In the genomic region with DNA sequence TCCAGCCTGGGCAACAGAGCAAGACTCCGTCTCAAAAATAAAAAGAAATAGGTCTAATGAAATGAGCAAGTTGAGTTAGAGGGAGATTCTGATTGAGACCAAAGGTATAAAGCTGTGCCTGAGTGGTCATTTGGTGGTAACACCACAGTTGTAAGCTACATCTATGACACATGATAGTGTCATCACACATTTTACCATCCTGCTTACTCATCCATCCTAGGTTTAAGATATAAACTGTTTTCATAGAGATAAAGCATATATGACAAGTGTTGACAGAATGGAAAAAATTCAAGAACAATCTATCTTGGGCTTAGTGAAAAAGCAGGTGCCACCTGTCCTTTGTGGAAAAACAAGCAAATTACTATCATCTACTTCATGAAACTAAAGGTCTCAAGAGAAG, we compare ENCODE assay signal across 13 cellular contexts. TPM values are rescaled to one million over a fixed set of nuclear protein-coding genes. Genes with fewer than 3 reads are reported as not detected.
DNase-seq lines count a peak whose midpoint lies in the region; ATAC-seq and TF ChIP-seq lines count a peak whose summit lies in the region.
"Had no signal": no experiment of that assay in that cellular context is flagged by ENCODE, and none has a peak within 500 bp of the region (broad histone marks: within the 10 kb centered on the region; RNA-seq: fewer than 3 reads in every experiment).

No MANE protein-coding gene starts in this region.

- no peak overlapping the region for H3K4ac ChIP-seq in mesenchymal stem cell (ENCODE audit: low read depth in 1 of 2, low read length in 2 of 2)

- no peak overlapping the region for H3K4me3 ChIP-seq in mesenchymal stem cell (ENCODE audit: insufficient read depth in 1 of 2, low read depth in 1 of 2, low read length in 2 of 2)
- H3K4me3 ChIP-seq in BE2C (ENCODE audit: low read depth, low read length): no peak overlapping the region
- H3K4me3 ChIP-seq in Peyer's patch: no peak overlapping the region
- H3K4me3 ChIP-seq: gastrocnemius medialis had no signal

- H3K27me3 Mint-ChIP-seq in activated CD8-positive, alpha-beta memory T cell treated with anti-CD3 and anti-CD28 coated beads, Interleukin-2, amount 10 ng/mL, durations not matched to agents 7 days and 5 days: no peaks in the 10 kb centered on the region
- no peaks in the 10 kb centered on the region for H3K27me3 Mint-ChIP-seq in activated T-helper 2 cell treated with anti-CD3 and anti-CD28 coated beads, Interferon-gamma antibody, Interleukin-2, Interleukin-4, amounts not matched to agents 10 μg/mL and 5 μg/mL and 100 μg/mL, durations not matched to agents 14 hours and 24 hours and 36 hours (ENCODE audit: low read depth)

- no peak for TF ChIP-seq POLR2A in Peyer's patch (IDR thresholded peaks at IDR 0.05)

- H3K9me3 Mint-ChIP-seq in activated CD8-positive, alpha-beta memory T cell treated with anti-CD3 and anti-CD28 coated beads, Interleukin-2, amount 10 ng/mL, durations not matched to agents 7 days and 5 days (ENCODE audit: low read depth): no peaks in the 10 kb centered on the region
- no peaks in the 10 kb centered on the region for H3K9me3 Mint-ChIP-seq in activated T-helper 2 cell treated with anti-CD3 and anti-CD28 coated beads, Interferon-gamma antibody, Interleukin-2, Interleukin-4, amounts not matched to agents 10 μg/mL and 5 μg/mL and 100 μg/mL, durations not matched to agents 14 hours and 24 hours and 36 hours

- H3K36me3 ChIP-seq in mesenchymal stem cell (ENCODE audit: control insufficient read depth in 1 of 2, insufficient read depth in 2 of 2, low read depth in 1 of 2, low read length in 2 of 2) (peaks cover 50 to 74% of the 10 kb centered on the region in 2 experiments), BE2C (peaks cover 79% of the 10 kb centered on the region), Peyer's patch (peaks cover 0 to 81% (median 4%) of the 10 kb centered on the region in 3 donors)

- H3K9me3 ChIP-seq in mesenchymal stem cell (ENCODE audit: control insufficient read depth, low read length): no peaks in the 10 kb centered on the region
- no peaks in the 10 kb centered on the region for H3K9me3 ChIP-seq in BE2C
- H3K9me3 ChIP-seq in Peyer's patch: no peaks in the 10 kb centered on the region
- H3K9me3 ChIP-seq: gastrocnemius medialis had no signal

- no peak overlapping the region for H3K27ac ChIP-seq in mesenchymal stem cell (ENCODE audit: low read length, poor library complexity, severe bottlenecking)
- no peak overlapping the region for H3K27ac ChIP-seq in Peyer's patch

- H2AFZ ChIP-seq in mesenchymal stem cell (ENCODE audit: low read depth, low read length): no peak overlapping the region

- H2BK15ac ChIP-seq in mesenchymal stem cell (ENCODE audit: low read depth, poor library complexity, severe bottlenecking): no peak overlapping the region

- no peak for DNase-seq in activated CD8-positive, alpha-beta memory T cell treated with anti-CD3 and anti-CD28 coated beads, Interleukin-2, amount 10 ng/mL, durations not matched to agents 7 days and 5 days
- DNase-seq in activated CD8-positive, alpha-beta memory T cell treated with anti-CD3 and anti-CD28 coated beads for 24 hours: no peak
- DNase-seq in HS-5 (ENCODE audit: low read depth) (peak; percentile 69), mesenchymal stem cell (peak; percentile 50), BE2C (no peak), Peyer's patch (no peak)
- no peak for DNase-seq in activated T-helper 2 cell treated with anti-CD3 and anti-CD28 coated beads, Interferon-gamma antibody, Interleukin-2, Interleukin-4, amounts not matched to agents 10 μg/mL and 5 μg/mL and 100 μg/mL, durations not matched to agents 14 hours and 24 hours and 36 hours (ENCODE audit: low spot score)
- DNase-seq: activated CD4-positive, alpha-beta T cell treated with anti-CD3 and anti-CD28 coated beads, Interleukin-2, amount 50 U/mL, for 48 hours; amniotic stem cell; gastrocnemius medialis; MM.1S had no signal

- intact Hi-C loops in activated T-helper 2 cell treated with anti-CD3 and anti-CD28 coated beads, Interferon-gamma antibody, Interleukin-2, Interleukin-4, amounts not matched to agents 10 μg/mL and 5 μg/mL and 100 μg/mL, durations not matched to agents 14 hours and 24 hours and 36 hours (cut with micrococcal nuclease): no loop called here

- no peak overlapping the region for H2BK5ac ChIP-seq in mesenchymal stem cell (ENCODE audit: low read depth, low read length, poor library complexity, severe bottlenecking)

- H4K91ac ChIP-seq in mesenchymal stem cell (ENCODE audit: low read length): no peak overlapping the region

- H3K4me3 Mint-ChIP-seq in activated CD8-positive, alpha-beta memory T cell treated with anti-CD3 and anti-CD28 coated beads, Interleukin-2, amount 10 ng/mL, durations not matched to agents 7 days and 5 days: no peak overlapping the region
- no peak overlapping the region for H3K4me3 Mint-ChIP-seq in activated T-helper 2 cell treated with anti-CD3 and anti-CD28 coated beads, Interferon-gamma antibody, Interleukin-2, Interleukin-4, amounts not matched to agents 10 μg/mL and 5 μg/mL and 100 μg/mL, durations not matched to agents 14 hours and 24 hours and 36 hours (ENCODE audit: low read depth)

- H3K18ac ChIP-seq in mesenchymal stem cell (ENCODE audit: low read depth in 1 of 2, low read length in 2 of 2): no peak overlapping the region

- H4K8ac ChIP-seq in mesenchymal stem cell (ENCODE audit: low read length): no peak overlapping the region

- H3K23ac ChIP-seq in mesenchymal stem cell (ENCODE audit: low read length in 2 of 2): no peak overlapping the region

- no peak overlapping the region for H3K4me2 ChIP-seq in mesenchymal stem cell (ENCODE audit: low read length, poor library complexity, severe bottlenecking)

- 89% methylated on average over 1 of the region's 1 CpG for WGBS in mesenchymal stem cell

- peaks cover 31% of the 10 kb centered on the region for H3K4me1 Mint-ChIP-seq in activated CD8-positive, alpha-beta memory T cell treated with anti-CD3 and anti-CD28 coated beads, Interleukin-2, amount 10 ng/mL, durations not matched to agents 7 days and 5 days
- H3K4me1 Mint-ChIP-seq in activated T-helper 2 cell treated with anti-CD3 and anti-CD28 coated beads, Interferon-gamma antibody, Interleukin-2, Interleukin-4, amounts not matched to agents 10 μg/mL and 5 μg/mL and 100 μg/mL, durations not matched to agents 14 hours and 24 hours and 36 hours (ENCODE audit: low read depth): peaks cover 32% of the 10 kb centered on the region

- ATAC-seq in activated CD8-positive, alpha-beta memory T cell treated with anti-CD3 and anti-CD28 coated beads, Interleukin-2, amount 10 ng/mL, durations not matched to agents 7 days and 5 days: no peak
- ATAC-seq in HG02642 (IDR thresholded peaks at IDR 0.05; ENCODE audit: poor library complexity, unreplicated experiment): no peak
- ATAC-seq: gastrocnemius medialis had no signal

- H3K27ac Mint-ChIP-seq in activated CD8-positive, alpha-beta memory T cell treated with anti-CD3 and anti-CD28 coated beads, Interleukin-2, amount 10 ng/mL, durations not matched to agents 7 days and 5 days: peak overlapping the region; percentile 26
- peak overlapping the region; percentile 86 for H3K27ac Mint-ChIP-seq in activated T-helper 2 cell treated with anti-CD3 and anti-CD28 coated beads, Interferon-gamma antibody, Interleukin-2, Interleukin-4, amounts not matched to agents 10 μg/mL and 5 μg/mL and 100 μg/mL, durations not matched to agents 14 hours and 24 hours and 36 hours

- H2BK120ac ChIP-seq in mesenchymal stem cell (ENCODE audit: low read depth, low read length): no peak overlapping the region

- no peak overlapping the region for H2BK12ac ChIP-seq in mesenchymal stem cell (ENCODE audit: low read length in 2 of 2)

- CTCF ChIA-PET in activated CD8-positive, alpha-beta memory T cell treated with anti-CD3 and anti-CD28 coated beads, Interleukin-2, amount 10 ng/mL, durations not matched to agents 7 days and 5 days (lab: Charles Lee): interaction anchor here (0.8 kb wide), 1 partner anchor 14 kb away, joined by 4 read pairs; no protein-coding TSS in a partner anchor

- H2AK5ac ChIP-seq in mesenchymal stem cell (ENCODE audit: low read length, severe bottlenecking): no peak overlapping the region

- peaks cover 21% of the 10 kb centered on the region for H3K79me1 ChIP-seq in mesenchymal stem cell (replicated peaks; ENCODE audit: low read length, poor library complexity, severe bottlenecking)

- H3K27me3 ChIP-seq in mesenchymal stem cell (ENCODE audit: control insufficient read depth in 1 of 2, insufficient read depth in 1 of 2, low read length in 2 of 2) (no peaks in the 10 kb centered on the region), BE2C (no peaks in the 10 kb centered on the region), Peyer's patch (no peaks in the 10 kb centered on the region)
- H3K27me3 ChIP-seq: gastrocnemius medialis had no signal

- H3K9ac ChIP-seq in mesenchymal stem cell (ENCODE audit: low read length): peak overlapping the region; percentile 36

- H3K14ac ChIP-seq in mesenchymal stem cell (ENCODE audit: low read length in 2 of 2): no peak overlapping the region

- TF ChIP-seq CTCF in BE2C (IDR thresholded peaks at IDR 0.05; ENCODE audit: low read depth, low read length) (no peak), Peyer's patch (IDR thresholded peaks at IDR 0.05) (no peak)

- H3K36me3 Mint-ChIP-seq in activated CD8-positive, alpha-beta memory T cell treated with anti-CD3 and anti-CD28 coated beads, Interleukin-2, amount 10 ng/mL, durations not matched to agents 7 days and 5 days: peaks cover 46% of the 10 kb centered on the region
- H3K36me3 Mint-ChIP-seq in activated T-helper 2 cell treated with anti-CD3 and anti-CD28 coated beads, Interferon-gamma antibody, Interleukin-2, Interleukin-4, amounts not matched to agents 10 μg/mL and 5 μg/mL and 100 μg/mL, durations not matched to agents 14 hours and 24 hours and 36 hours (ENCODE audit: low read depth): peaks cover 77% of the 10 kb centered on the region

- H3K4me1 ChIP-seq in mesenchymal stem cell (ENCODE audit: control insufficient read depth, insufficient read depth, low read depth, low read length) (peaks cover 3% of the 10 kb centered on the region), BE2C (no peaks in the 10 kb centered on the region), Peyer's patch (peaks cover 0 to 8% (median under 1%) of the 10 kb centered on the region in 4 donors)

RNA-seq across cellular contexts. Expression of gene CFAP141, which starts 7.1 kb away (rescaled TPM):
- total RNA-seq in activated CD8-positive, alpha-beta memory T cell treated with anti-CD3 and anti-CD28 coated beads, Interleukin-2, amount 10 ng/mL, durations not matched to agents 7 days and 5 days: not detected
- total RNA-seq in activated T-helper 2 cell treated with anti-CD3 and anti-CD28 coated beads, Interferon-gamma antibody, Interleukin-2, Interleukin-4, amounts not matched to agents 10 μg/mL and 5 μg/mL and 100 μg/mL, durations not matched to agents 14 hours and 24 hours and 36 hours: not detected in 2 replicates
- polyA plus RNA-seq in mesenchymal stem cell (2013, experiment 1 of 2): not detected
- not detected for polyA plus RNA-seq in mesenchymal stem cell (2013, experiment 2 of 2)
- polyA plus RNA-seq in BE2C (2012; ENCODE audit: insufficient read depth, insufficient read length, low read depth): not detected
- total RNA-seq in Peyer's patch: not detected
- total RNA-seq: gastrocnemius medialis, posterior vena cava had no signal

RNA-seq across cellular contexts. Expression of gene UBAP2L, which starts 7.5 kb away (rescaled TPM):
- 100 to 1,000 TPM; 162 to 201 TPM for total RNA-seq in activated CD8-positive, alpha-beta memory T cell treated with anti-CD3 and anti-CD28 coated beads, Interleukin-2, amount 10 ng/mL, durations not matched to agents 7 days and 5 days
- total RNA-seq in activated T-helper 2 cell treated with anti-CD3 and anti-CD28 coated beads, Interferon-gamma antibody, Interleukin-2, Interleukin-4, amounts not matched to agents 10 μg/mL and 5 μg/mL and 100 μg/mL, durations not matched to agents 14 hours and 24 hours and 36 hours: 259 and 263 TPM in 2 replicates
- 174 TPM for polyA plus RNA-seq in mesenchymal stem cell (2013, experiment 1 of 2)
- polyA plus RNA-seq in mesenchymal stem cell (2013, experiment 2 of 2): 166 TPM
- polyA plus RNA-seq in BE2C (2012; ENCODE audit: insufficient read depth, insufficient read length, low read depth): 165 TPM
- total RNA-seq in Peyer's patch: 100 to 1,000 TPM in 1 of 4 donors, 10 to 100 TPM in 3; 48.9 to 169 (median 71.2) TPM

RNA-seq across cellular contexts. Expression of gene TPM3, which starts 21.4 kb away (rescaled TPM):
- 100 to 1,000 TPM; 678 to 780 TPM for total RNA-seq in activated CD8-positive, alpha-beta memory T cell treated with anti-CD3 and anti-CD28 coated beads, Interleukin-2, amount 10 ng/mL, durations not matched to agents 7 days and 5 days
- total RNA-seq in activated T-helper 2 cell treated with anti-CD3 and anti-CD28 coated beads, Interferon-gamma antibody, Interleukin-2, Interleukin-4, amounts not matched to agents 10 μg/mL and 5 μg/mL and 100 μg/mL, durations not matched to agents 14 hours and 24 hours and 36 hours: 696 and 759 TPM in 2 replicates
- polyA plus RNA-seq in mesenchymal stem cell (2013, experiment 1 of 2): 332 TPM
- 336 TPM for polyA plus RNA-seq in mesenchymal stem cell (2013, experiment 2 of 2)
- polyA plus RNA-seq in BE2C (2012; ENCODE audit: insufficient read depth, insufficient read length, low read depth): 577 TPM
- total RNA-seq in Peyer's patch: 100 to 1,000 TPM; 200 to 451 (median 280) TPM

RNA-seq across cellular contexts. Expression of gene NUP210L, which starts 58.4 kb away (rescaled TPM):
- total RNA-seq in activated CD8-positive, alpha-beta memory T cell treated with anti-CD3 and anti-CD28 coated beads, Interleukin-2, amount 10 ng/mL, durations not matched to agents 7 days and 5 days: under 1 TPM in 1 of 2 experiments, not detected in 1; 0.09 TPM
- 0.05 and 0.07 TPM in 2 replicates for total RNA-seq in activated T-helper 2 cell treated with anti-CD3 and anti-CD28 coated beads, Interferon-gamma antibody, Interleukin-2, Interleukin-4, amounts not matched to agents 10 μg/mL and 5 μg/mL and 100 μg/mL, durations not matched to agents 14 hours and 24 hours and 36 hours
- 0.01 TPM for polyA plus RNA-seq in mesenchymal stem cell (2013, experiment 1 of 2)
- polyA plus RNA-seq in mesenchymal stem cell (2013, experiment 2 of 2): 0.01 TPM
- not detected for polyA plus RNA-seq in BE2C (2012; ENCODE audit: insufficient read depth, insufficient read length, low read depth)
- under 1 TPM in 1 of 4 donors, not detected in 3; 0.18 TPM for total RNA-seq in Peyer's patch

RNA-seq across cellular contexts. Expression of gene HAX1, which starts 59.2 kb away (rescaled TPM):
- total RNA-seq in activated CD8-positive, alpha-beta memory T cell treated with anti-CD3 and anti-CD28 coated beads, Interleukin-2, amount 10 ng/mL, durations not matched to agents 7 days and 5 days: 100 to 1,000 TPM; 104 to 123 TPM
- 112 and 113 TPM in 2 replicates for total RNA-seq in activated T-helper 2 cell treated with anti-CD3 and anti-CD28 coated beads, Interferon-gamma antibody, Interleukin-2, Interleukin-4, amounts not matched to agents 10 μg/mL and 5 μg/mL and 100 μg/mL, durations not matched to agents 14 hours and 24 hours and 36 hours
- polyA plus RNA-seq in mesenchymal stem cell (2013, experiment 1 of 2): 83.7 TPM
- polyA plus RNA-seq in mesenchymal stem cell (2013, experiment 2 of 2): 81.9 TPM
- 187 TPM for polyA plus RNA-seq in BE2C (2012; ENCODE audit: insufficient read depth, insufficient read length, low read depth)
- 100 to 1,000 TPM in 1 of 4 donors, 10 to 100 TPM in 3; 71.8 to 125 (median 75.6) TPM for total RNA-seq in Peyer's patch

Comparison
In these comparisons a context has a peak if more than half of its experiments do, and no peak if none do; other contexts are left out.
1. DNase-seq: peak in HS-5 (single experiment) and mesenchymal stem cell (single experiment); none in activated CD8-positive, alpha-beta memory T cell treated with anti-CD3 and anti-CD28 coated beads, Interleukin-2, amount 10 ng/mL, durations not matched to agents 7 days and 5 days (single experiment), activated CD8-positive, alpha-beta memory T cell treated with anti-CD3 and anti-CD28 coated beads for 24 hours (single experiment), activated T-helper 2 cell treated with anti-CD3 and anti-CD28 coated beads, Interferon-gamma antibody, Interleukin-2, Interleukin-4, amounts not matched to agents 10 μg/mL and 5 μg/mL and 100 μg/mL, durations not matched to agents 14 hours and 24 hours and 36 hours (single experiment), BE2C (single experiment) and Peyer's patch (0 of 3).